Comparison of ENCODE assay signal across 11 cellular contexts in genomic region chr16:85757341-85757822, GRCh38. TPM values are rescaled to one million over a fixed set of nuclear protein-coding genes. Genes with fewer than 3 reads are reported as not detected.
A peak's percentile ranks its signal among the peaks of the same experiment; 100 is the strongest.
DNase-seq lines count a peak whose midpoint lies in the region; ATAC-seq and TF ChIP-seq lines count a peak whose summit lies in the region.
"Had no signal": no experiment of that assay in that cellular context is flagged by ENCODE, and none has a peak within 500 bp of the region (broad histone marks: within the 10 kb centered on the region; RNA-seq: fewer than 3 reads in every experiment).

No MANE protein-coding gene starts in this region.

- H3K4me2 ChIP-seq in OCI-LY7 (ENCODE audit: low read length) (peak overlapping the region; percentile 92), GM23338 (no peak overlapping the region)

- no peak for ATAC-seq in GM23338

- H3K27ac ChIP-seq in OCI-LY7 (ENCODE audit: low read depth, low read length, poor library complexity, severe bottlenecking) (peak overlapping the region; percentile 90), GM23338 (ENCODE audit: low read depth) (no peak overlapping the region)

- peaks cover 4% of the 10 kb centered on the region for H3K27me3 ChIP-seq in GM23338 (ENCODE audit: insufficient read depth)

- H3K27ac Mint-ChIP-seq in GM23338 = no peak overlapping the region

- no peaks in the 10 kb centered on the region; the same call in 1 of the 2 replicates for H3F3A ChIP-seq in GM23338 (replicated peaks; ENCODE audit: low read depth)

- H2AFZ ChIP-seq in OCI-LY7 (ENCODE audit: low read length) = peak overlapping the region; percentile 37; the same call in 1 of the 2 replicates
- H2AFZ ChIP-seq in GM23338 = no peak overlapping the region

- no peaks in the 10 kb centered on the region for H3K36me3 ChIP-seq in OCI-LY7 (ENCODE audit: insufficient read depth, low read length)
- H3K36me3 ChIP-seq in GM23338 (ENCODE audit: insufficient read depth) = no peaks in the 10 kb centered on the region

- H3K79me2 ChIP-seq in OCI-LY7 (ENCODE audit: insufficient read depth, low read depth, low read length) (no peaks in the 10 kb centered on the region), GM23338 (replicated peaks; ENCODE audit: insufficient read depth) (no peaks in the 10 kb centered on the region)

- intact Hi-C loops in OCI-LY7 (cut with micrococcal nuclease; ENCODE audit: unreplicated experiment) = loop anchor here (2.0 to 10.0 kb wide), 3 partner anchors 71 to 453 kb away; no protein-coding TSS in a partner anchor

- BruUV-seq in OCI-LY7 (replicated peaks; lab: Mats Ljungman, UMichigan) = no TSS peak

- H3K4me3 ChIP-seq in OCI-LY7 (ENCODE audit: low read depth, low read length, poor library complexity, severe bottlenecking) = peak overlapping the region; percentile 58
- no peak overlapping the region for H3K4me3 ChIP-seq in GM23338

- H3K4me1 ChIP-seq in OCI-LY7 (ENCODE audit: insufficient read depth, low read length, poor library complexity, severe bottlenecking) = peaks cover 96% of the 10 kb centered on the region
- peaks cover 15% of the 10 kb centered on the region for H3K4me1 ChIP-seq in GM23338 (ENCODE audit: insufficient read depth)

- peaks cover 23% of the 10 kb centered on the region for H3K27me3 Mint-ChIP-seq in GM23338 (ENCODE audit: insufficient read depth, low read depth, poor library complexity)

- H4K20me1 ChIP-seq in OCI-LY7 (ENCODE audit: insufficient read depth, low read length) (no peaks in the 10 kb centered on the region), GM23338 (replicated peaks; ENCODE audit: insufficient read depth) (no peaks in the 10 kb centered on the region)

- in situ Hi-C loops in GM13977 (cut with MboI; ENCODE audit: low pct_unique_long_range_greater_than_20kb, low sequenced_read_pairs, unreplicated experiment) = no loop called here

- H3K9me3 Mint-ChIP-seq in GM23338 = no peaks in the 10 kb centered on the region; the same call in 2 of the 3 replicates

- no peaks in the 10 kb centered on the region for H3K36me3 Mint-ChIP-seq in GM23338 (ENCODE audit: low read depth)

- H3K4me3 Mint-ChIP-seq in GM23338 = no peak overlapping the region

- H3K9me3 ChIP-seq in OCI-LY7 (ENCODE audit: low read length) = no peaks in the 10 kb centered on the region

- CTCF ChIA-PET in OCI-LY7 (lab: Charles Lee; ENCODE audit: unreplicated experiment) = no interaction called here

- TF ChIP-seq CTCF in GM13977 (IDR thresholded peaks at IDR 0.05; ENCODE audit: extremely low read depth, insufficient read depth, missing control alignments) (no peak), OCI-LY7 (conservative IDR thresholded peaks at IDR 0.05; ENCODE audit: low read length) (no peak), GM23338 (conservative IDR thresholded peaks at IDR 0.05; ENCODE audit: low read depth in 2 of 2) (no peak)

- peak; percentile 61 for DNase-seq in GM13977 (ENCODE audit: low spot score)
- peak; percentile 72 for DNase-seq in HCEC 1CT
- DNase-seq in OCI-LY7 (ENCODE audit: low spot score) = peak; percentile 64
- peak; percentile 42 for DNase-seq in kidney tubule cell (ENCODE audit: low spot score)
- DNase-seq in ureter (ENCODE audit: low spot score) = no peak
- DNase-seq in putamen (ENCODE audit: low spot score) = no peak
- no peak for DNase-seq in GM23338 (ENCODE audit: low spot score)
- DNase-seq in DMS 273 treated with DMSO at 0.1 percent for 48 hours (lab: John Stamatoyannopoulos, UW) = no peak
- DNase-seq: activated naive CD4-positive, alpha-beta T cell; NCI-H187 treated with DMSO at 0.1 percent for 48 hours had no signal

- peaks cover 22% of the 10 kb centered on the region for H3K4me1 Mint-ChIP-seq in GM23338

- H3K9me2 ChIP-seq in OCI-LY7 (ENCODE audit: insufficient read depth, low read length) = no peaks in the 10 kb centered on the region
- H3K9me2 ChIP-seq in GM23338 (ENCODE audit: insufficient read depth) = no peaks in the 10 kb centered on the region

- POLR2A ChIA-PET in OCI-LY7 (lab: Charles Lee) = interaction anchor here (2.1 kb wide), 1 partner anchor 21 kb away, joined by 9 read pairs; no protein-coding TSS in a partner anchor

TF ChIP-seq in GM23338, 12 proteins besides CTCF, POLR2A, EP300 and RAD21:
- no peak for TF ChIP-seq CREB1 (CRISPR knock-in tag; IDR thresholded peaks at IDR 0.05; ENCODE audit: low read depth)
- TF ChIP-seq NANOG (IDR thresholded peaks at IDR 0.05; ENCODE audit: borderline replicate concordance) = no peak
TF ChIP-seq in GM23338: peak in this region for 0.

RNA-seq across cellular contexts. Expression of gene C16orf74, which starts 6.5 kb away (rescaled TPM):
- total RNA-seq in OCI-LY7 (2014; rRNA removed; shearing (Covaris generic)) = 6.8 and 12.1 TPM in 2 replicates
- total RNA-seq in OCI-LY7 (2022) (7.5 and 9.7 TPM in 2 replicates), ureter (33.6 TPM)
- total RNA-seq in GM23338 (2014; rRNA removed; shearing (Covaris generic)) = 11.3 and 12.1 TPM in 2 replicates
- 19.0 and 19.1 TPM in 2 replicates for polyA plus RNA-seq in GM23338 (2016; fragmentation: Nextera tagmentation; extraction: Ambion mirVana)
- polyA plus RNA-seq: neural cell had no signal

RNA-seq across cellular contexts. Expression of gene EMC8, which starts 42.0 kb away (rescaled TPM):
- total RNA-seq in OCI-LY7 (2014; rRNA removed; shearing (Covaris generic)) = 37.6 and 54.0 TPM in 2 replicates
- total RNA-seq in OCI-LY7 (2022) (47.5 and 54.4 TPM in 2 replicates), ureter (34.3 TPM)
- 61.0 and 69.4 TPM in 2 replicates for total RNA-seq in GM23338 (2014; rRNA removed; shearing (Covaris generic))
- polyA plus RNA-seq in GM23338 (2016; fragmentation: Nextera tagmentation; extraction: Ambion mirVana) = 47.5 and 51.1 TPM in 2 replicates

RNA-seq across cellular contexts. Expression of gene COX4I1, which starts 42.1 kb away (rescaled TPM):
- 569 and 633 TPM in 2 replicates for total RNA-seq in OCI-LY7 (2014; rRNA removed; shearing (Covaris generic))
- total RNA-seq in OCI-LY7 (2022) (542 and 581 TPM in 2 replicates), ureter (485 TPM)
- 329 and 388 TPM in 2 replicates for total RNA-seq in GM23338 (2014; rRNA removed; shearing (Covaris generic))
- polyA plus RNA-seq in GM23338 (2016; fragmentation: Nextera tagmentation; extraction: Ambion mirVana) = 1,008 and 1,053 TPM in 2 replicates

Comparison
In these comparisons a context has a peak if more than half of its experiments do, and no peak if none do; other contexts are left out.
1. DNase-seq: peak in GM13977 (single experiment), HCEC 1CT (single experiment), OCI-LY7 (single experiment) and kidney tubule cell (single experiment); none in ureter (single experiment), putamen (single experiment), GM23338 (single experiment) and DMS 273 treated with DMSO at 0.1 percent for 48 hours (single experiment).